Comparison of ENCODE assay signal across 14 cellular contexts in the genomic region with DNA sequence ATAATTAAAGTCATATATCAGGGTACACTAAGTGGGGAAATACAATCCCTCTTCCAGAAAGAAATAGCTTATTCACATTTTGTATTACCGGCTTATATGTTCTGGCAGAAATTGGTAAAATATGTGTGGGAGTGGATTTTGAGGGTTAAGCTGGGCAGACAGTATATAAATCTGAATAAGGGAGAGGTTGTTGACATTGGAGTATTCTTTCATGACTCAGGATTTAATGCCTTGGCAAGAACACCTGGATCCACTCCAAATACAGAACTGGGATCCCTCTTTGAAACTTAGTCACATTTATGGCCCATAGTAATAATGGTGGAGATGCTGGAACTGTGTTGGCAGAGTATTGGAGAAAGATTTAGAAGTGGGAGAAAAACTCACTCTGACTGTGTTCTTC. TPM values are rescaled to one million over a fixed set of nuclear protein-coding genes. Genes with fewer than 3 reads are reported as not detected.
DNase-seq lines count a peak whose midpoint lies in the region; FAIRE-seq and TF ChIP-seq lines count a peak whose summit lies in the region.
"Had no signal": no experiment of that assay in that cellular context is flagged by ENCODE, and none has a peak within 500 bp of the region (broad histone marks: within the 10 kb centered on the region; RNA-seq: fewer than 3 reads in every experiment).

No MANE protein-coding gene starts in this region.

- POLR2A ChIA-PET in endothelial cell of umbilical vein (lab: Charles Lee) = no interaction called here

- H3K4me3 ChIP-seq in endothelial cell of umbilical vein (replicated peaks in 1 of 3; ENCODE audit: insufficient read depth in 1 of 3, low read depth in 1 of 3, low read length in 3 of 3) (no peak overlapping the region), osteoblast (ENCODE audit: insufficient read depth, low read length) (no peak overlapping the region)
- H3K4me3 ChIP-seq: thoracic aorta had no signal

- H3K79me2 ChIP-seq in endothelial cell of umbilical vein (ENCODE audit: control insufficient read depth, insufficient read depth, low read length) = no peaks in the 10 kb centered on the region
- no peaks in the 10 kb centered on the region for H3K79me2 ChIP-seq in osteoblast (ENCODE audit: insufficient read depth, low read length)

- no peaks in the 10 kb centered on the region for H3K9me1 ChIP-seq in endothelial cell of umbilical vein (replicated peaks; ENCODE audit: control insufficient read depth, extremely low read depth, insufficient read depth, low read length)

- H3K4me1 ChIP-seq in endothelial cell of umbilical vein (ENCODE audit: control insufficient read depth, extremely low read depth, insufficient read depth, low read length) (no peaks in the 10 kb centered on the region), osteoblast (ENCODE audit: insufficient read depth, low read length) (peaks cover 24% of the 10 kb centered on the region)

- H3K27me3 ChIP-seq in endothelial cell of umbilical vein (ENCODE audit: control insufficient read depth in 2 of 2, insufficient read depth in 2 of 2, low read length in 2 of 2) = no peaks in the 10 kb centered on the region
- H3K27me3 ChIP-seq in osteoblast (ENCODE audit: insufficient read depth, low read length) = no peaks in the 10 kb centered on the region

- dilution Hi-C loops in endothelial cell of umbilical vein (cut with MboI; ENCODE audit: extremely low pct_ligation_motif_present, low sequenced_read_pairs) = no loop called here

- BruUV-seq in endothelial cell of umbilical vein (replicated peaks; lab: Mats Ljungman, UMichigan) = no TSS peak

- H2AFZ ChIP-seq in endothelial cell of umbilical vein (ENCODE audit: low read depth, low read length) (no peak overlapping the region), osteoblast (ENCODE audit: low read length) (peak overlapping the region; percentile 27)

- H3K9me3 ChIP-seq in endothelial cell of umbilical vein (replicated peaks; ENCODE audit: control insufficient read depth, insufficient read depth, low read length) (no peaks in the 10 kb centered on the region), osteoblast (ENCODE audit: low read depth, low read length) (no peaks in the 10 kb centered on the region)
- H3K9me3 ChIP-seq: thoracic aorta had no signal

- H3K4me2 ChIP-seq in endothelial cell of umbilical vein (ENCODE audit: insufficient read depth, low read length) (no peak overlapping the region), osteoblast (ENCODE audit: insufficient read depth, low read length) (peak overlapping the region; percentile 38)

- CTCF ChIA-PET in endothelial cell of umbilical vein (lab: Charles Lee) = no interaction called here

- H3K9ac ChIP-seq in endothelial cell of umbilical vein (replicated peaks; ENCODE audit: extremely low read depth, insufficient read depth, low read length) = no peak overlapping the region

- DNase-seq in GM03348 (ENCODE audit: low spot score) (peak; percentile 13), NCI-H446 treated with DMSO at 0.1 percent for 48 hours (lab: John Stamatoyannopoulos, UW) (peak; percentile 72), endothelial cell of umbilical vein (ENCODE audit: low read depth, low spot score) (peak; percentile 26), osteoblast (ENCODE audit: insufficient read length, low spot score, missing footprints) (no peak), CD1c-positive myeloid dendritic cell (ENCODE audit: extremely low spot score) (no peak), NCI-H1930 (lab: John Stamatoyannopoulos, UW) (no peak)
- DNase-seq in stimulated activated CD4-positive, alpha-beta T cell treated with anti-CD3 and anti-CD28 coated beads, Interleukin-2, amount 100 ng/mL, for 24 hours = no peak
- DNase-seq in activated CD4-positive, alpha-beta T cell treated with anti-CD3 and anti-CD28 coated beads, Interleukin-2, amount 50 U/mL, for 1 hour = no peak
- DNase-seq: activated CD8-positive, alpha-beta memory T cell treated with anti-CD3 and anti-CD28 coated beads for 24 hours; DND-41; Karpas-422; left cardiac atrium; nucleus accumbens had no signal

- no peak overlapping the region for H3K27ac ChIP-seq in endothelial cell of umbilical vein (ENCODE audit: insufficient read depth, low read depth, low read length)
- no peak overlapping the region for H3K27ac ChIP-seq in osteoblast (ENCODE audit: low read depth, low read length)
- H3K27ac ChIP-seq: thoracic aorta had no signal

- no peaks in the 10 kb centered on the region for H4K20me1 ChIP-seq in endothelial cell of umbilical vein (replicated peaks; ENCODE audit: control insufficient read depth, extremely low read depth, insufficient read depth, low read length)
- H4K20me1 ChIP-seq in osteoblast (ENCODE audit: insufficient read depth, low read length) = no peaks in the 10 kb centered on the region

- H3K36me3 ChIP-seq in endothelial cell of umbilical vein (ENCODE audit: control insufficient read depth in 2 of 2, extremely low read depth in 1 of 2, insufficient read depth in 2 of 2, low read length in 2 of 2) = no peaks in the 10 kb centered on the region
- no peaks in the 10 kb centered on the region for H3K36me3 ChIP-seq in osteoblast (ENCODE audit: insufficient read depth, low read length)
- H3K36me3 ChIP-seq: thoracic aorta had no signal

- no peak for TF ChIP-seq CTCF in endothelial cell of umbilical vein (IDR thresholded peaks at IDR 0.05; ENCODE audit: extremely low read depth in 1 of 2, insufficient read depth in 1 of 2, low read depth in 1 of 2, low read length in 2 of 2)
- no peak for TF ChIP-seq CTCF in osteoblast (IDR thresholded peaks at IDR 0.05; ENCODE audit: extremely low read depth, low read depth, low read length)

- FAIRE-seq in endothelial cell of umbilical vein (lab: Jason Lieb, UNC) = no peak

- intact Hi-C loops in endothelial cell of umbilical vein (cut with micrococcal nuclease) = no loop called here

- TF ChIP-seq POLR2A in endothelial cell of umbilical vein (IDR thresholded peaks at IDR 0.05; ENCODE audit: low read depth, low read length) = no peak

TF ChIP-seq in endothelial cell of umbilical vein, 7 proteins besides CTCF, POLR2A, EP300 and RAD21:
- TF ChIP-seq FOS (IDR thresholded peaks at IDR 0.05; ENCODE audit: borderline replicate concordance, insufficient read depth, low read length) = no peak
- TF ChIP-seq EZH2 (IDR thresholded peaks at IDR 0.05; ENCODE audit: borderline replicate concordance, low read depth, low read length, severe bottlenecking) = no peak
- no peak for TF ChIP-seq JUN (IDR thresholded peaks at IDR 0.05; ENCODE audit: borderline replicate concordance, insufficient read depth, insufficient read length, low read depth)
- TF ChIP-seq, protein P1, sequence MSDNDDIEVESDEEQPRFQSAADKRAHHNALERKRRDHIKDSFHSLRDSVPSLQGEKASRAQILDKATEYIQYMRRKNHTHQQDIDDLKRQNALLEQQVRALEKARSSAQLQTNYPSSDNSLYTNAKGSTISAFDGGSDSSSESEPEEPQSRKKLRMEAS (IDR thresholded peaks at IDR 0.05; ENCODE audit: insufficient read depth, insufficient read length) = no peak
- no peak for TF ChIP-seq GATA2 (IDR thresholded peaks at IDR 0.05; ENCODE audit: insufficient read depth, insufficient read length, low read depth, low read length)
- TF ChIP-seq MYC (IDR thresholded peaks at IDR 0.05; ENCODE audit: low read depth, low read length) = no peak
- TF ChIP-seq POLR2AphosphoS5 (IDR thresholded peaks at IDR 0.05; ENCODE audit: insufficient read depth, low read depth, low read length) = no peak

RNA-seq across cellular contexts. Expression of a gene that starts 54.3 kb away (rescaled TPM):
- total RNA-seq in endothelial cell of umbilical vein (17.5 and 19.8 TPM in 2 replicates), osteoblast (15.0 and 15.9 TPM in 2 replicates)
- 4.7 and 4.8 TPM in 2 replicates for polyA plus RNA-seq in endothelial cell of umbilical vein
- polyA plus RNA-seq in endothelial cell of umbilical vein (2011; cell fraction: cytosol; rRNA removed) = 5.1 and 5.3 TPM in 2 replicates
- polyA plus RNA-seq in endothelial cell of umbilical vein (2011; cell fraction: nucleus; rRNA removed) = 24.8 and 26.3 TPM in 2 replicates
- polyA plus RNA-seq in endothelial cell of umbilical vein (2012) = 5.3 and 7.7 TPM in 2 replicates
- polyA minus RNA-seq in endothelial cell of umbilical vein = 28.4 and 40.4 TPM in 2 replicates
- 7.4 TPM for polyA minus RNA-seq in endothelial cell of umbilical vein (2011; cell fraction: cytosol; rRNA and poly(A)+ RNA removed)
- polyA minus RNA-seq in endothelial cell of umbilical vein (2011; cell fraction: nucleus; rRNA and poly(A)+ RNA removed) = 96.0 and 115 TPM in 2 replicates

Comparison
In these comparisons a context has a peak if more than half of its experiments do, and no peak if none do; other contexts are left out.
1. DNase-seq: peak in GM03348 (single experiment), NCI-H446 treated with DMSO at 0.1 percent for 48 hours (single experiment) and endothelial cell of umbilical vein (single experiment); none in osteoblast (single experiment), stimulated activated CD4-positive, alpha-beta T cell treated with anti-CD3 and anti-CD28 coated beads, Interleukin-2, amount 100 ng/mL, for 24 hours (0 of 2), activated CD4-positive, alpha-beta T cell treated with anti-CD3 and anti-CD28 coated beads, Interleukin-2, amount 50 U/mL, for 1 hour (single experiment), CD1c-positive myeloid dendritic cell (single experiment) and NCI-H1930 (0 of 2).